ENCODE assay signal across 29 cellular contexts in genomic region chr11:46728659-46729040, GRCh38. TPM values are rescaled to one million over a fixed set of nuclear protein-coding genes. Genes with fewer than 3 reads are reported as not detected.
"Had no signal": no experiment of that assay in that cellular context is flagged by ENCODE, and none has a peak within 500 bp of the region (broad histone marks: within the 10 kb centered on the region; RNA-seq: fewer than 3 reads in every experiment).

No MANE protein-coding gene starts in this region.

- H3K27me3 ChIP-seq: esophagus muscularis mucosa, foreskin keratinocyte, neural progenitor cell, right atrium auricular region, stomach, thyroid gland had no signal

- H3K4me3 ChIP-seq: coronary artery, esophagus muscularis mucosa, neural progenitor cell, prostate gland, right atrium auricular region, smooth muscle cell, stomach, thyroid gland had no signal

- FAIRE-seq: endothelial cell of umbilical vein, keratinocyte had no signal

- H3K9ac ChIP-seq: neural progenitor cell had no signal

- DNase-seq: dermis blood vessel endothelial cell; effector memory CD4-positive, alpha-beta T cell; foreskin keratinocyte; mesendoderm; midbrain; naive thymus-derived CD4-positive, alpha-beta T cell; nucleus accumbens; stimulated activated CD4-positive, alpha-beta T cell treated with anti-CD3 and anti-CD28 coated beads, Interleukin-2, amount 100 ng/mL, for 24 hours; stimulated activated CD4-positive, alpha-beta T cell treated with anti-CD3 and anti-CD28 coated beads, Interleukin-4, amount 100 ng/mL, for 24 hours; stimulated activated naive CD4-positive, alpha-beta T cell treated with Interleukin-2 at 50 U/mL for 16 hours; stomach; thyroid gland; trophoblast cell had no signal

- H3K4me2 ChIP-seq: neural progenitor cell, smooth muscle cell had no signal

- H3K4me1 ChIP-seq: esophagus muscularis mucosa, foreskin keratinocyte, neural progenitor cell, prostate gland, right atrium auricular region, stomach, thyroid gland had no signal

- ATAC-seq: left lobe of liver; naive thymus-derived CD4-positive, alpha-beta T cell; sciatic nerve; stimulated activated effector memory CD8-positive, alpha-beta T cell treated with anti-CD3 and anti-CD28 coated beads, Interleukin-12 subunit alpha, Interleukin-12 subunit beta, amount 100 ng/mL, for 72 hours had no signal

- H2AFZ ChIP-seq: neural progenitor cell had no signal

- H3K27ac ChIP-seq: coronary artery, esophagus muscularis mucosa, foreskin keratinocyte, neural progenitor cell, prostate gland, right atrium auricular region, stomach, thyroid gland had no signal

- H3K36me3 ChIP-seq: esophagus muscularis mucosa, neural progenitor cell, prostate gland, right atrium auricular region, stomach, thyroid gland had no signal

- H3K9me3 ChIP-seq: esophagus muscularis mucosa, prostate gland, right atrium auricular region, stomach, thyroid gland had no signal

RNA-seq across cellular contexts. Expression of gene F2, which starts 9.6 kb away (rescaled TPM):
- total RNA-seq: dermis blood vessel endothelial cell, endothelial cell of umbilical vein, fibroblast of lung, foreskin keratinocyte, lung microvascular endothelial cell, right atrium auricular region, sciatic nerve, subcutaneous adipose tissue, temporal lobe, thyroid gland, urinary bladder had no signal
- polyA plus RNA-seq: fibroblast of lung; foreskin keratinocyte; keratinocyte; naive thymus-derived CD4-positive, alpha-beta T cell had no signal
